Comparison of ENCODE assay signal across 8 cellular contexts in the genomic region with DNA sequence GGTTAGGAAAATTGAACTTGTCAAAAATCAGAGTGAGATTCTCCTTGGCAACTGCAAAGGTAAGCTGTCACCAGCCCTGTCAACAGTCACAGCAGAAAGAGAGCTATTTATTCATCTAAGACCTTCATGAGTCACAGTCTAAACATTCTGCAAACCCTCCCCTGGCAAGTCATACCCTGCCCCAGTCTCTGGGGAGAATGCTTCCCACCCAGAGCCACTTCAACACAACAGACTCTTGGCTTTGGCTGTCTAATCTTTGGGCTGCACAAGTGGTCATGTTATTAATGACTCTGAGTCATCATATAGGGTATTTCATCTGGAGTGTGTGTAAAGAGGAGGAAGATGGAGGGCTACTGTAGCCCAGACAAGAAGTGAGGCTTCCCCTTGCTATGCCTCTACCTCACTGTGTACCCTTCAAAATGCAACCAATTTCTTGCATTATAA.
DNase-seq lines count a peak whose midpoint lies in the region; ATAC-seq, FAIRE-seq and TF ChIP-seq lines count a peak whose summit lies in the region.

No MANE protein-coding gene starts in this region.

- TF ChIP-seq EP300 in K562 (IDR thresholded peaks at IDR 0.05; ENCODE audit: low read length), result peak; percentile 51; the same call in 1 of the 2 replicates

- no peaks in the 10 kb centered on the region for H3K9me1 ChIP-seq in K562 (ENCODE audit: control insufficient read depth, insufficient read depth, low read length)

- no peaks in the 10 kb centered on the region for H3K79me2 ChIP-seq in K562 (ENCODE audit: control insufficient read depth, insufficient read depth, low read length)

- H3K4me3 Mint-ChIP-seq in MCF 10A (ENCODE audit: unreplicated experiment) (no peak overlapping the region), nephron progenitor cell (no peak overlapping the region)

- no peak overlapping the region for H3K27ac ChIP-seq in breast epithelium
- H3K27ac ChIP-seq in K562 (ENCODE audit: extremely low read depth, low read depth, low read length), result no peak overlapping the region; the same call in 2 of the 3 replicates
- no peak overlapping the region for H3K27ac ChIP-seq in caudate nucleus (ENCODE audit: low read depth, low read length)

- H3K4me3 ChIP-seq in breast epithelium (no peak overlapping the region), K562 (no peak overlapping the region)

- peak; percentile 94 for DNase-seq in MCF 10A (ENCODE audit: unreplicated experiment)
- DNase-seq in breast epithelium (ENCODE audit: low spot score in 2 of 2), result no peak
- peak; percentile 95 for DNase-seq in LHCN-M2 (ENCODE audit: low read depth)
- DNase-seq in K562 (ENCODE audit: extremely low read depth in 1 of 4, low spot score in 3 of 4), result peak; percentile 36 to 81 (median 56)
- DNase-seq in nephron progenitor cell, result no peak
- no peak for DNase-seq in caudate nucleus (lab: John Stamatoyannopoulos, UW)
- no peak for DNase-seq in stimulated activated CD4-positive, alpha-beta T cell treated with anti-CD3 and anti-CD28 coated beads, Interleukin-4, amount 100 ng/mL, for 1 hour

- H3K27me3 Mint-ChIP-seq in MCF 10A (ENCODE audit: insufficient read depth, unreplicated experiment) (no peaks in the 10 kb centered on the region), nephron progenitor cell (ENCODE audit: low read depth, poor library complexity) (no peaks in the 10 kb centered on the region)

- peak; percentile 72 for ATAC-seq in K562
- ATAC-seq in GM19467 (IDR thresholded peaks at IDR 0.05; ENCODE audit: unreplicated experiment), result no peak

- no peaks in the 10 kb centered on the region for H3K9me3 ChIP-seq in breast epithelium
- H3K9me3 ChIP-seq in K562 (replicated peaks; ENCODE audit: control insufficient read depth, insufficient read depth, low read depth, low read length), result no peaks in the 10 kb centered on the region

- no peaks in the 10 kb centered on the region for H4K20me1 ChIP-seq in K562 (replicated peaks; ENCODE audit: control insufficient read depth, insufficient read depth, low read length)

- no peaks in the 10 kb centered on the region for H3K36me3 Mint-ChIP-seq in MCF 10A (ENCODE audit: insufficient read depth, unreplicated experiment)
- H3K36me3 Mint-ChIP-seq in nephron progenitor cell (ENCODE audit: low read depth), result peaks cover 47% of the 10 kb centered on the region

- H3K36me3 ChIP-seq in breast epithelium (no peaks in the 10 kb centered on the region), K562 (ENCODE audit: control insufficient read depth, insufficient read depth, low read length) (no peaks in the 10 kb centered on the region; the same call in 2 of the 3 replicates)

- no peak for TF ChIP-seq RAD21 in K562 (CRISPR knock-in tag; conservative IDR thresholded peaks at IDR 0.05 in 1 of 2, IDR thresholded peaks at IDR 0.05 in 1 of 2)

- no peak overlapping the region for H3K4me2 ChIP-seq in K562 (ENCODE audit: insufficient read depth, low read length)

- H3K27ac Mint-ChIP-seq in MCF 10A (ENCODE audit: low read depth, unreplicated experiment) (peak overlapping the region; percentile 74), nephron progenitor cell (peak overlapping the region; percentile 63)

- intact Hi-C loops in MCF 10A (cut with micrococcal nuclease) (no loop called here), breast epithelium (cut with DNase I; ENCODE audit: low total_unique reads) (no loop called here), K562 (cut with micrococcal nuclease) (no loop called here)

- no peak overlapping the region for H3K9ac ChIP-seq in K562 (ENCODE audit: insufficient read depth in 1 of 2, low read depth in 2 of 2, low read length in 2 of 2)

- CTCF ChIA-PET in MCF 10A (lab: Yijun Ruan, JAX) (interaction anchor here (0.6 to 2.6 kb wide), 5 partner anchors 86 to 781 kb away, joined by 3 to 12 read pairs (median 3); no protein-coding TSS in a partner anchor), K562 (lab: Yijun Ruan, JAX; ENCODE audit: low intra/inter-chr PET ratio) (no interaction called here)

- H3K4me1 ChIP-seq in breast epithelium (no peaks in the 10 kb centered on the region), K562 (replicated peaks in 1 of 2; ENCODE audit: control insufficient read depth in 2 of 2, insufficient read depth in 2 of 2, low read length in 2 of 2) (peaks cover 10 to 38% of the 10 kb centered on the region in 2 experiments; a peak in 4 of 5 replicates)

- TF ChIP-seq POLR2A in breast epithelium (IDR thresholded peaks at IDR 0.05) (no peak), K562 (conservative IDR thresholded peaks at IDR 0.05) (no peak)

- POLR2A ChIA-PET in MCF 10A (lab: Yijun Ruan, JAX) (interaction anchor here (0.7 to 2.0 kb wide), 5 partner anchors 18 to 90 kb away, joined by 3 to 7 read pairs (median 3); no protein-coding TSS in a partner anchor), K562 (lab: Yijun Ruan, JAX) (interaction anchor here (0.6 to 1.5 kb wide), 6 partner anchors 10 to 182 kb away, joined by 3 to 9 read pairs (median 4); no protein-coding TSS in a partner anchor)

- TF ChIP-seq CTCF in MCF 10A (IDR thresholded peaks at IDR 0.05; ENCODE audit: unreplicated experiment) (no peak), breast epithelium (IDR thresholded peaks at IDR 0.05) (no peak), K562 (IDR thresholded peaks at IDR 0.05 in 2 of 3, conservative IDR thresholded peaks at IDR 0.05 in 1 of 3; ENCODE audit: insufficient read depth in 2 of 3, low read depth in 1 of 3, low read length in 3 of 3) (no peak), nephron progenitor cell (IDR thresholded peaks at IDR 0.05) (no peak)

- in situ Hi-C loops in K562 (cut with MboI), result no loop called here

- H3K9me3 Mint-ChIP-seq in MCF 10A (ENCODE audit: unreplicated experiment) (no peaks in the 10 kb centered on the region), nephron progenitor cell (peaks cover 4% of the 10 kb centered on the region)

- peaks cover 37% of the 10 kb centered on the region for H3K4me1 Mint-ChIP-seq in MCF 10A (ENCODE audit: insufficient read depth, unreplicated experiment)
- H3K4me1 Mint-ChIP-seq in nephron progenitor cell, result peaks cover 52% of the 10 kb centered on the region

- no peaks in the 10 kb centered on the region for H3K27me3 ChIP-seq in breast epithelium
- no peaks in the 10 kb centered on the region for H3K27me3 ChIP-seq in K562 (ENCODE audit: control insufficient read depth in 2 of 2, insufficient read depth in 2 of 2, low read length in 2 of 2)

- peak; percentile 88 for FAIRE-seq in K562 (lab: Jason Lieb, UNC)

- BruUV-seq in MCF 10A (replicated peaks; lab: Mats Ljungman, UMichigan), result no TSS peak
- BruUV-seq in K562 (replicated peaks; lab: Mats Ljungman, UMichigan), result no TSS peak

- no peak overlapping the region for H2AFZ ChIP-seq in K562 (ENCODE audit: low read depth, low read length)

TF ChIP-seq in K562, 482 proteins besides CTCF, POLR2A, EP300 and RAD21 (continues in another document):
- no peak for TF ChIP-seq ZNF140 (CRISPR knock-in tag; IDR thresholded peaks at IDR 0.05)
- TF ChIP-seq MCM2 (IDR thresholded peaks at IDR 0.05; ENCODE audit: low read depth), result no peak
- TF ChIP-seq ASH1L (IDR thresholded peaks at IDR 0.05; ENCODE audit: borderline replicate concordance, low read depth, partially characterized antibody), result no peak
- no peak for TF ChIP-seq CBX1 (IDR thresholded peaks at IDR 0.05; ENCODE audit: low read depth)
- TF ChIP-seq, protein P1, sequence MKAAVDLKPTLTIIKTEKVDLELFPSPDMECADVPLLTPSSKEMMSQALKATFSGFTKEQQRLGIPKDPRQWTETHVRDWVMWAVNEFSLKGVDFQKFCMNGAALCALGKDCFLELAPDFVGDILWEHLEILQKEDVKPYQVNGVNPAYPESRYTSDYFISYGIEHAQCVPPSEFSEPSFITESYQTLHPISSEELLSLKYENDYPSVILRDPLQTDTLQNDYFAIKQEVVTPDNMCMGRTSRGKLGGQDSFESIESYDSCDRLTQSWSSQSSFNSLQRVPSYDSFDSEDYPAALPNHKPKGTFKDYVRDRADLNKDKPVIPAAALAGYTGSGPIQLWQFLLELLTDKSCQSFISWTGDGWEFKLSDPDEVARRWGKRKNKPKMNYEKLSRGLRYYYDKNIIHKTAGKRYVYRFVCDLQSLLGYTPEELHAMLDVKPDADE (conservative IDR thresholded peaks at IDR 0.05; ENCODE audit: control insufficient read depth, low read depth, low read length), result no peak
- peak; percentile 68 for TF ChIP-seq NCOR1 (IDR thresholded peaks at IDR 0.05)
- no peak for TF ChIP-seq BACH1 (tag; IDR thresholded peaks at IDR 0.05)
- TF ChIP-seq ZFX (CRISPR knock-in tag; IDR thresholded peaks at IDR 0.05), result no peak
- TF ChIP-seq MTF1 (CRISPR knock-in tag; IDR thresholded peaks at IDR 0.05; ENCODE audit: borderline replicate concordance), result no peak
- TF ChIP-seq MNT (conservative IDR thresholded peaks at IDR 0.05), result no peak
- TF ChIP-seq RBBP5 (IDR thresholded peaks at IDR 0.05; ENCODE audit: borderline replicate concordance, insufficient read depth, low read length, poor library complexity, severe bottlenecking), result no peak
- no peak for TF ChIP-seq ZNF41 (CRISPR knock-in tag; conservative IDR thresholded peaks at IDR 0.05)
- no peak for TF ChIP-seq XRCC3 (IDR thresholded peaks at IDR 0.05)

Comparison
In these comparisons a context has a peak if more than half of its experiments do, and no peak if none do; other contexts are left out.
1. DNase-seq: peak in MCF 10A (single experiment), LHCN-M2 (single experiment) and K562 (4 of 4); none in breast epithelium (0 of 2), nephron progenitor cell (single experiment), caudate nucleus (0 of 61) and stimulated activated CD4-positive, alpha-beta T cell treated with anti-CD3 and anti-CD28 coated beads, Interleukin-4, amount 100 ng/mL, for 1 hour (single experiment).